Comparison of ENCODE assay signal across 1 cellular context in the genomic region with DNA sequence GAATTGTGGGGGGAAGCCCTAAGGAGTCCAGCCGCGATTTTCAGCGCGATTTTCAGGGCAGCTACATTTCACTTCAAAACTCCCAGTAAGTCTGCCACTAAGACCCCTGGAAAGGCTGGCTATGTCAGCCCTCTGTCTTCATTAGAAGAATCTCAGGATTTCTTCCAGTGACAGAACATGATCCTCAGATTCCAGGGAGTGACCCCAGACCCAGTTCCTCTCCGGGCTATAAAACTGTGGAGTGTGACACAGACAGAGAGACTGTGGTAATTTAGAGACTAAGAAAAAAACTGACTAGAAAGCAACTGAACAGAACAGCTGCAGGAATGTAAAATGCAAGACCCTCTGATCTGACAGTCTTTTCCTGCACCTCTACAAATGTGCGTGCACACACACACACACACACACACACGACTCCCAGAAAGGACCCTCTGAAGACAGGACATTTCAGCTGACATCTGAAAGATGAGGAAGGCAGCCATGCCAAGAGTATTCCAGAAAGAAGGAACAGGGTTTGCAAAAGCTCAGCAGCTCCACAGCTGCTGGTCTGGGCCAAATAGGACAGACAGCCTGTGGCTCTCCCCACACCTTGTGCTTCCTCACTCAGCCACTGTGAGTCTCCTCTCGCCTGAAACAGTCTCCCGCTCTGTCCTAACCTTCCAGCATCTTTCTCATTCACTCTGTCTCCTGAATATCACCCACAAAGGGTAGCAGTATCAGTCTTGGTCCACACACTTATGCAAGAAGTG.
TF ChIP-seq lines count a peak whose summit lies in the region.

No MANE protein-coding gene starts in this region.

TF ChIP-seq in GM12878, 131 proteins besides CTCF, POLR2A, EP300 and RAD21 (continued from another document):
- TF ChIP-seq, protein P1, sequence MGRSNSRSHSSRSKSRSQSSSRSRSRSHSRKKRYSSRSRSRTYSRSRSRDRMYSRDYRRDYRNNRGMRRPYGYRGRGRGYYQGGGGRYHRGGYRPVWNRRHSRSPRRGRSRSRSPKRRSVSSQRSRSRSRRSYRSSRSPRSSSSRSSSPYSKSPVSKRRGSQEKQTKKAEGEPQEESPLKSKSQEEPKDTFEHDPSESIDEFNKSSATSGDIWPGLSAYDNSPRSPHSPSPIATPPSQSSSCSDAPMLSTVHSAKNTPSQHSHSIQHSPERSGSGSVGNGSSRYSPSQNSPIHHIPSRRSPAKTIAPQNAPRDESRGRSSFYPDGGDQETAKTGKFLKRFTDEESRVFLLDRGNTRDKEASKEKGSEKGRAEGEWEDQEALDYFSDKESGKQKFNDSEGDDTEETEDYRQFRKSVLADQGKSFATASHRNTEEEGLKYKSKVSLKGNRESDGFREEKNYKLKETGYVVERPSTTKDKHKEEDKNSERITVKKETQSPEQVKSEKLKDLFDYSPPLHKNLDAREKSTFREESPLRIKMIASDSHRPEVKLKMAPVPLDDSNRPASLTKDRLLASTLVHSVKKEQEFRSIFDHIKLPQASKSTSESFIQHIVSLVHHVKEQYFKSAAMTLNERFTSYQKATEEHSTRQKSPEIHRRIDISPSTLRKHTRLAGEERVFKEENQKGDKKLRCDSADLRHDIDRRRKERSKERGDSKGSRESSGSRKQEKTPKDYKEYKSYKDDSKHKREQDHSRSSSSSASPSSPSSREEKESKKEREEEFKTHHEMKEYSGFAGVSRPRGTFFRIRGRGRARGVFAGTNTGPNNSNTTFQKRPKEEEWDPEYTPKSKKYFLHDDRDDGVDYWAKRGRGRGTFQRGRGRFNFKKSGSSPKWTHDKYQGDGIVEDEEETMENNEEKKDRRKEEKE (IDR thresholded peaks at IDR 0.05): no peak
- TF ChIP-seq, protein P2, sequence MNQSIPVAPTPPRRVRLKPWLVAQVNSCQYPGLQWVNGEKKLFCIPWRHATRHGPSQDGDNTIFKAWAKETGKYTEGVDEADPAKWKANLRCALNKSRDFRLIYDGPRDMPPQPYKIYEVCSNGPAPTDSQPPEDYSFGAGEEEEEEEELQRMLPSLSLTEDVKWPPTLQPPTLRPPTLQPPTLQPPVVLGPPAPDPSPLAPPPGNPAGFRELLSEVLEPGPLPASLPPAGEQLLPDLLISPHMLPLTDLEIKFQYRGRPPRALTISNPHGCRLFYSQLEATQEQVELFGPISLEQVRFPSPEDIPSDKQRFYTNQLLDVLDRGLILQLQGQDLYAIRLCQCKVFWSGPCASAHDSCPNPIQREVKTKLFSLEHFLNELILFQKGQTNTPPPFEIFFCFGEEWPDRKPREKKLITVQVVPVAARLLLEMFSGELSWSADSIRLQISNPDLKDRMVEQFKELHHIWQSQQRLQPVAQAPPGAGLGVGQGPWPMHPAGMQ (IDR thresholded peaks at IDR 0.05; ENCODE audit: borderline replicate concordance): no peak
- TF ChIP-seq RB1 (IDR thresholded peaks at IDR 0.05; ENCODE audit: borderline replicate concordance): no peak
- TF ChIP-seq BACH1 (IDR thresholded peaks at IDR 0.05; ENCODE audit: borderline replicate concordance): no peak
- TF ChIP-seq YY1 (IDR thresholded peaks at IDR 0.05; ENCODE audit: low read depth, low read length): 0 out of 2 replicates have a peak, but pooled peaks have one; percentile 18
- TF ChIP-seq HDGF (IDR thresholded peaks at IDR 0.05): no peak; the same call in 1 of the 2 replicates
- TF ChIP-seq, protein P3, sequence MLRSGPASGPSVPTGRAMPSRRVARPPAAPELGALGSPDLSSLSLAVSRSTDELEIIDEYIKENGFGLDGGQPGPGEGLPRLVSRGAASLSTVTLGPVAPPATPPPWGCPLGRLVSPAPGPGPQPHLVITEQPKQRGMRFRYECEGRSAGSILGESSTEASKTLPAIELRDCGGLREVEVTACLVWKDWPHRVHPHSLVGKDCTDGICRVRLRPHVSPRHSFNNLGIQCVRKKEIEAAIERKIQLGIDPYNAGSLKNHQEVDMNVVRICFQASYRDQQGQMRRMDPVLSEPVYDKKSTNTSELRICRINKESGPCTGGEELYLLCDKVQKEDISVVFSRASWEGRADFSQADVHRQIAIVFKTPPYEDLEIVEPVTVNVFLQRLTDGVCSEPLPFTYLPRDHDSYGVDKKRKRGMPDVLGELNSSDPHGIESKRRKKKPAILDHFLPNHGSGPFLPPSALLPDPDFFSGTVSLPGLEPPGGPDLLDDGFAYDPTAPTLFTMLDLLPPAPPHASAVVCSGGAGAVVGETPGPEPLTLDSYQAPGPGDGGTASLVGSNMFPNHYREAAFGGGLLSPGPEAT (IDR thresholded peaks at IDR 0.05; ENCODE audit: low read depth): no peak
- no peak for TF ChIP-seq SPI1 (IDR thresholded peaks at IDR 0.05; ENCODE audit: borderline replicate concordance, insufficient read depth, low read depth, low read length)
- TF ChIP-seq ZZZ3 (IDR thresholded peaks at IDR 0.05; ENCODE audit: control insufficient read depth, insufficient read length, low read depth): no peak
